ENCODE assay signal across 24 cellular contexts in the genomic region with DNA sequence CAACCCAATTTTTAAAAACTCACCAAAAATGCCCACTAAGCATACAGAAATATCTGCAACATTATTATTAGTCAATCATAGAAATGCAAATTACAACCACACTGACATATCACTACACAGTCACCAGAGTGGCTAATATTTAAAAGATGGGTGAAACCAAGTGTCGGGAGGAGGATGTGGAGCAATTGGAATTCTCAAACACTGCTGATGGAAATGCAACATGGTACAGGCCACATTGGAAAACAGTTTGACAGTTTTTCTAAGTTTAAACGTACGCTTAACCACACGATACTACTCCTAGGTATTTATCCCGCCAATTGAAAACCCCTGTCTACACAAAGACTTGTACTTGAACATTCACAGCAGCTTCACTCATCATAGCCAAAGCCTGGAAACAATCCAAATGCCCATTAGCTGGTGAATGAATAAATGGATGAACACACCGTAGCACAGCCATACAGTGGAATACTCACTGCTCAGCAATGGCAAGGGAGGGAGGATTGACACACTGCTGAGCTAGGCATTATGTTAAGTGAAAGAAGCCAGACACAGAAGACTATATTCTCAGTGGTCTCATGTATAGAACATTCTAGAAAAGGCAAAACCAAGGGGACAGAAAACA. TPM values are rescaled to one million over a fixed set of nuclear protein-coding genes. Genes with fewer than 3 reads are reported as not detected.
DNase-seq lines count a peak whose midpoint lies in the region; ATAC-seq and FAIRE-seq lines count a peak whose summit lies in the region.
"Had no signal": no experiment of that assay in that cellular context is flagged by ENCODE, and none has a peak within 500 bp of the region (broad histone marks: within the 10 kb centered on the region; RNA-seq: fewer than 3 reads in every experiment).

No MANE protein-coding gene starts in this region.

- FAIRE-seq in islet of Langerhans (lab: Jason Lieb, UNC), result peak; percentile 90

- no peak overlapping the region for H3K4me3 ChIP-seq in H7 (ENCODE audit: insufficient read depth, low read depth, low read length)
- H3K4me3 ChIP-seq: tibial artery had no signal

- H3K27me3 ChIP-seq in H7 (ENCODE audit: control insufficient read depth, insufficient read depth, low read length), result no peaks in the 10 kb centered on the region; the same call in 1 of the 2 replicates
- H3K27me3 ChIP-seq: tibial artery had no signal

- ATAC-seq in HG02981 (IDR thresholded peaks at IDR 0.05; ENCODE audit: unreplicated experiment), result no peak
- ATAC-seq: left colon; natural killer cell treated with Interleukin-12 subunit alpha and Interleukin-12 subunit beta and Interleukin-15 and Interleukin-18, amount 100 ng/mL, for 72 hours had no signal

- DNase-seq in DMS153 (lab: John Stamatoyannopoulos, UW) (peak; percentile 62), NCI-H1092 treated with DMSO at 0.1 percent for 48 hours (lab: John Stamatoyannopoulos, UW) (peak; percentile 87), NCI-H774 (lab: John Stamatoyannopoulos, UW) (peak; percentile 76), H7 (no peak), KBM-7 (no peak)
- DNase-seq: activated CD4-positive, alpha-beta T cell treated with anti-CD3 and anti-CD28 coated beads, Interleukin-2, amount 10 ng/mL, durations not matched to agents 7 days and 5 days; activated CD8-positive, alpha-beta memory T cell treated with anti-CD3 and anti-CD28 coated beads, Interleukin-2, amount 50 U/mL, for 4 hours; Calu3; foreskin melanocyte; GDM1; hypothalamus; left colon; NCI-H2227 treated with DMSO at 0.1 percent for 48 hours; posterior cingulate gyrus; Right ventricle myocardium superior; stimulated activated naive CD4-positive, alpha-beta T cell treated with Interleukin-2 at 50 U/mL for 16 hours; SW 1271 had no signal

- in situ Hi-C loops in KBM-7 (cut with MboI; ENCODE audit: low pct_unique_long_range_greater_than_20kb, low sequenced_read_pairs), result no loop called here

- no peaks in the 10 kb centered on the region for H3K36me3 ChIP-seq in H7 (replicated peaks; ENCODE audit: control insufficient read depth, insufficient read depth, low read length)
- H3K36me3 ChIP-seq: tibial artery had no signal

RNA-seq across cellular contexts. Expression of a gene that starts 16.3 kb away (rescaled TPM):
- 2.8 and 3.7 TPM in 2 replicates for total RNA-seq in H7 (2014; rRNA removed; shearing (Covaris generic))
- total RNA-seq: activated CD4-positive, alpha-beta T cell treated with anti-CD3 and anti-CD28 coated beads, Interleukin-2, amount 10 ng/mL, durations not matched to agents 7 days and 5 days; Calu3; H4 had no signal

RNA-seq across cellular contexts. Expression of a gene that starts 27.9 kb away (rescaled TPM):
- 82.4 and 93.4 TPM in 2 replicates for total RNA-seq in H7 (2014; rRNA removed; shearing (Covaris generic))

RNA-seq across cellular contexts. Expression of a gene that starts 31.8 kb away (rescaled TPM):
- total RNA-seq in H7 (2014; rRNA removed; shearing (Covaris generic)), result 1.4 and 4.7 TPM in 2 replicates
- total RNA-seq: activated CD4-positive, alpha-beta T cell treated with anti-CD3 and anti-CD28 coated beads, Interleukin-2, amount 10 ng/mL, durations not matched to agents 7 days and 5 days; B cell; Calu3; dermis microvascular lymphatic vessel endothelial cell; H4; left colon; natural killer cell treated with Interleukin-12 subunit alpha and Interleukin-12 subunit beta and Interleukin-15 and Interleukin-18, amount 100 ng/mL, for 72 hours had no signal

RNA-seq across cellular contexts. Expression of a gene that starts 49.6 kb away (rescaled TPM):
- 134 and 136 TPM in 2 replicates for total RNA-seq in H7 (2014; rRNA removed; shearing (Covaris generic))

Comparison
In these comparisons a context has a peak if more than half of its experiments do, and no peak if none do; other contexts are left out.
1. DNase-seq: peak in DMS153 (single experiment), NCI-H1092 treated with DMSO at 0.1 percent for 48 hours (single experiment) and NCI-H774 (single experiment); none in H7 (single experiment) and KBM-7 (single experiment).